ENCODE assay signal across 27 cellular contexts in the genomic region with DNA sequence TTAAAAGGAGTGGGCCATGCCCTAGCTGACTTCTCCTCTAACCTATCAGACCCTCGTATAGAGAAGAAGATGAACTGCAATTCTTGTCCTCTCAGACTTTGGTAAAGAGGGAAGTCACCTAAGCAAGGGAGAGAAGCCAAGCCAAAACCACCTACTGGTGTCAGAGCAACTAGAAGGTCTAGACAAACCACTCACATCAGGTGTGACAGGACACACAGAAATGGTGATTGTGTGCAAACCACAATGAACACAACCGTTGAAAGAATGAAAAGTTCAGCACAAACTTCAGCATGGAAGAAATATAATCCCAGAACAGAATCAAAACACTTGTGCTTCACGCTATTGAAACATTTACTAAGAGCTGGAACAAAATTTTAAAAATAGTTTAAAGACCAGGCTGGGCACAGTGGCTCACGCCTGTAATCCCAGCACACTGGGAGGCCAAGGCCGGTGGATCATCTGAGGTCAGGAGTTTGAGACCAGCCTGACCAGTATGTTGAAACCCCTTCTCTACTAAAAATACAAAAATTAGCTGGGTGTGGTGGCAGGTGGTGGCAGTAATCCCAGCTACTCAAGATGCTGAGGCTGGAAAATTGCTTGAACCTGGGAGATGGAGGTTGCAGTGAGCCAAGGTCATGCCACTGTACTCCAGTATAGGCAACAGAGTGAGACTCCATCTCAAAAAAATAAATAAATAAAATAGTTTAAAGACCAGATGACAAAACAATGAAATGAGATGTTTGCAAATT. TPM values are rescaled to one million over a fixed set of nuclear protein-coding genes. Genes with fewer than 3 reads are reported as not detected.
"Had no signal": no experiment of that assay in that cellular context is flagged by ENCODE, and none has a peak within 500 bp of the region (broad histone marks: within the 10 kb centered on the region; RNA-seq: fewer than 3 reads in every experiment).

No MANE protein-coding gene starts in this region.

- FAIRE-seq: astrocyte, TTC549 had no signal

- H3K9ac ChIP-seq: SK-N-SH had no signal

- H3K4me3 Mint-ChIP-seq: activated CD4-positive, alpha-beta T cell treated with anti-CD3 and anti-CD28 coated beads, Interleukin-2, amount 10 ng/mL, durations not matched to agents 24 days and 14 days; activated CD8-positive, alpha-beta T cell treated with anti-CD3 and anti-CD28 coated beads for 36 hours; activated naive CD4-positive, alpha-beta T cell treated with anti-CD3 and anti-CD28 coated beads for 36 hours; activated T-cell treated with anti-CD3 and anti-CD28 coated beads, Interleukin-2, amount 50 U/mL, for 72 hours; activated T-helper 17 cell treated with anti-CD3 and anti-CD28 coated beads, Interleukin-2, amount 50 U/mL, for 72 hours; T-helper 1 cell treated with Interleukin-12 subunit alpha and Interleukin-12 subunit beta and Interleukin-4 antibody, amounts not matched to agents 30 μg/mL and 1 μg/mL, for 36 hours; T-helper 2 cell treated with Interferon-gamma antibody and Interleukin-4, amounts not matched to agents 5 μg/mL and 100 μg/mL, for 36 hours had no signal

- H3K9me3 Mint-ChIP-seq: activated CD4-positive, alpha-beta T cell treated with anti-CD3 and anti-CD28 coated beads, Interleukin-2, amount 10 ng/mL, durations not matched to agents 24 days and 14 days; activated CD8-positive, alpha-beta T cell treated with anti-CD3 and anti-CD28 coated beads for 36 hours; activated naive CD4-positive, alpha-beta T cell treated with anti-CD3 and anti-CD28 coated beads for 36 hours; activated naive CD4-positive, alpha-beta T cell treated with anti-CD3 and anti-CD28 coated beads, Interleukin-2, amount 50 U/mL, for 72 hours; activated T-cell treated with anti-CD3 and anti-CD28 coated beads, Interleukin-2, amount 50 U/mL, for 72 hours; activated T-helper 17 cell treated with anti-CD3 and anti-CD28 coated beads, Interleukin-2, amount 50 U/mL, for 72 hours; T-helper 1 cell treated with Interleukin-12 subunit alpha and Interleukin-12 subunit beta and Interleukin-4 antibody, amounts not matched to agents 30 μg/mL and 1 μg/mL, for 36 hours; T-helper 2 cell treated with Interferon-gamma antibody and Interleukin-4, amounts not matched to agents 5 μg/mL and 100 μg/mL, for 36 hours had no signal

- H3K4me2 ChIP-seq: SK-N-SH had no signal

- H3K9me3 ChIP-seq: adrenal gland, body of pancreas, breast epithelium, SJSA1, SK-N-SH had no signal

- H3K4me3 ChIP-seq: adrenal gland, body of pancreas, breast epithelium, SJSA1 had no signal

- H3K27me3 ChIP-seq: adrenal gland, body of pancreas, breast epithelium, SJSA1 had no signal

- H3K36me3 Mint-ChIP-seq: activated naive CD4-positive, alpha-beta T cell treated with anti-CD3 and anti-CD28 coated beads, Interleukin-2, amount 50 U/mL, for 72 hours had no signal

- H3K4me1 ChIP-seq: adrenal gland, body of pancreas, breast epithelium, SJSA1 had no signal

- H3K27me3 Mint-ChIP-seq: activated CD4-positive, alpha-beta T cell treated with anti-CD3 and anti-CD28 coated beads, Interleukin-2, amount 10 ng/mL, durations not matched to agents 24 days and 14 days had no signal

- H3K36me3 ChIP-seq: adrenal gland, breast epithelium, SJSA1 had no signal

- H3K4me1 Mint-ChIP-seq: activated CD4-positive, alpha-beta T cell treated with anti-CD3 and anti-CD28 coated beads, Interleukin-2, amount 10 ng/mL, durations not matched to agents 24 days and 14 days; activated T-helper 17 cell treated with anti-CD3 and anti-CD28 coated beads, Interleukin-2, amount 50 U/mL, for 72 hours had no signal

- DNase-seq: activated CD4-positive, alpha-beta T cell treated with anti-CD3 and anti-CD28 coated beads, Interleukin-2, amount 10 ng/mL, durations not matched to agents 24 days and 14 days; activated CD4-positive, alpha-beta T cell treated with anti-CD3 and anti-CD28 coated beads, Interleukin-2, amount 50 U/mL, for 4 hours; activated CD8-positive, alpha-beta T cell treated with anti-CD3 and anti-CD28 coated beads for 36 hours; activated gamma-delta T cell; activated naive CD4-positive, alpha-beta T cell treated with anti-CD3 and anti-CD28 coated beads for 36 hours; activated T-cell treated with anti-CD3 and anti-CD28 coated beads, Interleukin-2, amount 50 U/mL, for 1 hour; activated T-cell treated with anti-CD3 and anti-CD28 coated beads, Interleukin-2, amount 50 U/mL, for 72 hours; adrenal gland; body of pancreas; NCI-H1105; NCI-H1417 treated with DMSO at 0.1 percent for 48 hours; NCI-H187 treated with DMSO at 0.1 percent for 48 hours; NCI-H2171; NCI-H510A; NCI-H774; SHP77 treated with DMSO at 0.1 percent for 48 hours; SK-N-SH had no signal

- H3K27ac ChIP-seq: adrenal gland, body of pancreas, breast epithelium, SJSA1 had no signal

- H3K27ac Mint-ChIP-seq: activated CD4-positive, alpha-beta T cell treated with anti-CD3 and anti-CD28 coated beads, Interleukin-2, amount 10 ng/mL, durations not matched to agents 24 days and 14 days; activated CD8-positive, alpha-beta T cell treated with anti-CD3 and anti-CD28 coated beads for 36 hours; activated naive CD4-positive, alpha-beta T cell treated with anti-CD3 and anti-CD28 coated beads for 36 hours; activated naive CD4-positive, alpha-beta T cell treated with anti-CD3 and anti-CD28 coated beads, Interleukin-2, amount 50 U/mL, for 72 hours; activated T-cell treated with anti-CD3 and anti-CD28 coated beads, Interleukin-2, amount 50 U/mL, for 72 hours; activated T-helper 17 cell treated with anti-CD3 and anti-CD28 coated beads, Interleukin-2, amount 50 U/mL, for 72 hours; T-helper 1 cell treated with Interleukin-12 subunit alpha and Interleukin-12 subunit beta and Interleukin-4 antibody, amounts not matched to agents 30 μg/mL and 1 μg/mL, for 36 hours; T-helper 2 cell treated with Interferon-gamma antibody and Interleukin-4, amounts not matched to agents 5 μg/mL and 100 μg/mL, for 36 hours had no signal

RNA-seq across cellular contexts. Expression of gene NTF3, which starts 56.2 kb away (rescaled TPM):
- total RNA-seq: activated CD4-positive, alpha-beta T cell treated with anti-CD3 and anti-CD28 coated beads, Interleukin-2, amount 10 ng/mL, durations not matched to agents 24 days and 14 days; activated CD8-positive, alpha-beta memory T cell treated with anti-CD3 and anti-CD28 coated beads for 36 hours; activated CD8-positive, alpha-beta T cell treated with anti-CD3 and anti-CD28 coated beads for 36 hours; activated naive CD4-positive, alpha-beta T cell treated with anti-CD3 and anti-CD28 coated beads for 36 hours; activated naive CD4-positive, alpha-beta T cell treated with anti-CD3 and anti-CD28 coated beads, Interleukin-2, amount 50 U/mL, for 72 hours; activated T-cell treated with anti-CD3 and anti-CD28 coated beads, Interleukin-2, amount 50 U/mL, for 72 hours; activated T-helper 17 cell treated with anti-CD3 and anti-CD28 coated beads, Interleukin-2, amount 50 U/mL, for 72 hours; body of pancreas; MCF 10A had no signal
- polyA plus RNA-seq: SK-N-SH had no signal
